In the genomic region with DNA sequence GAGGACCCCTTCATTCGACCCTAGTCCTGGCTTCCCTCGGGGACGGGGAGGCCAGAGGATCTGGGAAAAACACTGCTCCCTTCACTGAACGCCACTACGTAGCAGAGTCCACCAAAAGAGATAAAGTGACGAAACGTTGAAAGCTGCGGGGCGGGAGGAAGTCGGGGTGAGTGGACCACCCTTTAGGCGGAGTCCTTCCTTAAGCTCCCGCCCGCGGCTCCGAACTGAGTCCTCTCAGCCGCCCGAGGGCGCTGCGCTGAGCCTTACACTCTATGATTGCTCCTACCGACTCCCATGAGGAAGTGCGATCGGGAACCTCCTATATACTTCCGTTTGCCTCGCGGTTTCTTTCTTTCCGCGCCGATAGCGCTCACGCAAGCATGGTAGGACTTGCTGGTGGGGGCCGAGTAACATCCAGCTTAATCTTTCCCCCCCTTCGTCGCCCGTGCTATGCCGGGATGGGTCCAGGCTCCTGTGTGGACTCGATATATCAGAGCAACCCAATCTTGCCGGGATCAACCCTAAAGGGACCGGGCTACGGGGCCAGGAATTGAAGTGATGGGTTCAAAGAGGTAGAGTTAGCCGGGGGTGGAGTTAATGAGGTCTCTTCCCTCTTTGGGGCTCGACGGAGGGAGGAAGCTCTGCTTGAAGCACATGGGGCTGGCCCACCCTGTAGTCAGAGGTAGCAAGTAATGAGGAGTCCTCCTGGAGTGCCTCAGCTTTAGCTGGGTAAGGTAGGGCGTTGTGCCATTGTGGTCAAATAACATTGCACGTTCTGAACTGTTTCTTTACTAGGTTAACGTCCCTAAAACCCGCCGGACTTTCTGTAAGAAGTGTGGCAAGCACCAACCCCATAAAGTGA, we compare ENCODE assay signal across 8 cellular contexts. TPM values are rescaled to one million over a fixed set of nuclear protein-coding genes. Genes with fewer than 3 reads are reported as not detected.
DNase-seq lines count a peak whose midpoint lies in the region; ATAC-seq and TF ChIP-seq lines count a peak whose summit lies in the region.

A gene (plus strand): TSS at position 348 of the 862 bp plus-strand sequence. CDS start 33 bp downstream, at position 381.

- no peaks in the 10 kb centered on the region for H3K9me3 Mint-ChIP-seq in CD4-positive, alpha-beta T cell
- H3K9me3 Mint-ChIP-seq in activated CD4-positive, alpha-beta memory T cell treated with anti-CD3 and anti-CD28 coated beads for 36 hours: no peaks in the 10 kb centered on the region

- TF ChIP-seq CTCF in CD4-positive, alpha-beta T cell (IDR thresholded peaks at IDR 0.05): peak; percentile 72

- H3K4me1 Mint-ChIP-seq in CD4-positive, alpha-beta T cell (ENCODE audit: low read depth): peaks cover 27% of the 10 kb centered on the region
- peaks cover 15% of the 10 kb centered on the region for H3K4me1 Mint-ChIP-seq in activated CD4-positive, alpha-beta memory T cell treated with anti-CD3 and anti-CD28 coated beads for 36 hours (ENCODE audit: low read depth)

- H3K36me3 Mint-ChIP-seq in CD4-positive, alpha-beta T cell (ENCODE audit: low read depth): peaks cover 37% of the 10 kb centered on the region
- peaks cover 42% of the 10 kb centered on the region for H3K36me3 Mint-ChIP-seq in activated CD4-positive, alpha-beta memory T cell treated with anti-CD3 and anti-CD28 coated beads for 36 hours

- ATAC-seq in CD4-positive, alpha-beta T cell (ENCODE audit: poor library complexity): peak; percentile 92
- ATAC-seq in GM19438 (IDR thresholded peaks at IDR 0.05; ENCODE audit: low read depth, unreplicated experiment) (peak; percentile 73), HG03575 (IDR thresholded peaks at IDR 0.05; ENCODE audit: extremely low read depth, insufficient number of reproducible peaks, low FRiP score, unreplicated experiment) (peak; percentile 61)

- no peaks in the 10 kb centered on the region for H3K27me3 Mint-ChIP-seq in CD4-positive, alpha-beta T cell
- H3K27me3 Mint-ChIP-seq in activated CD4-positive, alpha-beta memory T cell treated with anti-CD3 and anti-CD28 coated beads for 36 hours: no peaks in the 10 kb centered on the region

- peak within 1 kb of the TSS; percentile 41 for H3K27ac ChIP-seq in CD4-positive, alpha-beta T cell (ENCODE audit: low read depth, low read length)

- CTCF ChIA-PET in CD4-positive, alpha-beta T cell (lab: Charles Lee): interaction anchor here (0.6 to 2.5 kb wide), 13 partner anchors 8 to 542 kb away, joined by 3 to 26 read pairs (median 5); a partner anchor contains a TSS
- CTCF ChIA-PET in activated CD4-positive, alpha-beta memory T cell treated with anti-CD3 and anti-CD28 coated beads for 36 hours (lab: Charles Lee): interaction anchor here (0.8 to 1.9 kb wide), 8 partner anchors 9 to 104 kb away, joined by 3 to 11 read pairs (median 6); a partner anchor contains a TSS

- POLR2A ChIA-PET in CD4-positive, alpha-beta T cell (lab: Charles Lee): interaction anchor here (0.6 to 2.0 kb wide), 7 partner anchors 12 to 541 kb away, joined by 3 to 18 read pairs (median 6); a partner anchor contains a TSS
- POLR2A ChIA-PET in activated CD4-positive, alpha-beta memory T cell treated with anti-CD3 and anti-CD28 coated beads for 36 hours (lab: Charles Lee): interaction anchor here (0.6 to 1.9 kb wide), 14 partner anchors 10 to 764 kb away, joined by 3 to 29 read pairs (median 4); a partner anchor contains a TSS

- DNase-seq in CD4-positive, alpha-beta T cell: peak; percentile 57 to 76 (median 69)
- DNase-seq in NCI-H82 (lab: John Stamatoyannopoulos, UW) (peak; percentile 98), lung microvascular endothelial cell (ENCODE audit: low read depth in 2 of 2) (peak; percentile 89 to 91)
- DNase-seq in activated CD4-positive, alpha-beta memory T cell treated with anti-CD3 and anti-CD28 coated beads for 36 hours: peak; percentile 89
- DNase-seq in effector CD4-positive, alpha-beta T cell: peak; percentile 73
- peak; percentile 55 to 78 (median 64) for DNase-seq in stimulated activated CD4-positive, alpha-beta T cell treated with anti-CD3 and anti-CD28 coated beads, TNF-alpha, amount 100 ng/mL, for 48 hours (ENCODE audit: low read depth in 3 of 3)

- no peaks in the 10 kb centered on the region for H3K9me3 ChIP-seq in CD4-positive, alpha-beta T cell (ENCODE audit: control insufficient read depth, low read length)

- peak within 1 kb of the TSS; percentile 95 for H3K27ac Mint-ChIP-seq in CD4-positive, alpha-beta T cell
- H3K27ac Mint-ChIP-seq in activated CD4-positive, alpha-beta memory T cell treated with anti-CD3 and anti-CD28 coated beads for 36 hours: peak within 1 kb of the TSS; percentile 96

- intact Hi-C loops in CD4-positive, alpha-beta T cell (cut with DNase I, micrococcal nuclease): loop anchor here (1.0 to 5.0 kb wide), 5 partner anchors 16 to 574 kb away; a partner anchor contains a TSS
- intact Hi-C loops in activated CD4-positive, alpha-beta memory T cell treated with anti-CD3 and anti-CD28 coated beads for 36 hours (cut with micrococcal nuclease): loop anchor here (1.0 to 2.0 kb wide), 3 partner anchors 17 to 570 kb away; a partner anchor contains a TSS

- H3K4me3 Mint-ChIP-seq in CD4-positive, alpha-beta T cell: peak within 1 kb of the TSS; percentile 95
- peak within 1 kb of the TSS; percentile 94 for H3K4me3 Mint-ChIP-seq in activated CD4-positive, alpha-beta memory T cell treated with anti-CD3 and anti-CD28 coated beads for 36 hours

- H3K27me3 ChIP-seq in CD4-positive, alpha-beta T cell (ENCODE audit: control insufficient read depth, insufficient read depth, low read length): no peaks in the 10 kb centered on the region

RNA-seq across cellular contexts. Expression of the gene that starts here (rescaled TPM):
- 100 to 1,000 TPM; 417 to 536 TPM for total RNA-seq in CD4-positive, alpha-beta T cell
- total RNA-seq in activated CD4-positive, alpha-beta memory T cell treated with anti-CD3 and anti-CD28 coated beads for 36 hours: 100 to 1,000 TPM; 364 to 420 TPM
- total RNA-seq in lung microvascular endothelial cell: 208 and 241 TPM in 2 replicates

Comparison
In these comparisons a context has a peak if more than half of its experiments do, and no peak if none do; other contexts are left out.
1. Peak in every context shown above with its lines: DNase-seq, ATAC-seq and H3K27ac ChIP-seq.